ENCODE assay signal across 10 cellular contexts in genomic region chr10:74039561-74040145, GRCh38. TPM values are rescaled to one million over a fixed set of nuclear protein-coding genes. Genes with fewer than 3 reads are reported as not detected.
DNase-seq lines count a peak whose midpoint lies in the region; TF ChIP-seq lines count a peak whose summit lies in the region.
"Had no signal": no experiment of that assay in that cellular context is flagged by ENCODE, and none has a peak within 500 bp of the region (broad histone marks: within the 10 kb centered on the region; RNA-seq: fewer than 3 reads in every experiment).

No MANE protein-coding gene starts in this region.

- no peak overlapping the region for H4K91ac ChIP-seq in trophoblast cell (ENCODE audit: low read depth, low read length)

- H2AK5ac ChIP-seq in trophoblast cell (ENCODE audit: low read length), result no peak overlapping the region

- H3K27me3 ChIP-seq in trophoblast cell (ENCODE audit: insufficient read depth, low read length) (no peaks in the 10 kb centered on the region), prostate gland (replicated peaks; ENCODE audit: insufficient read depth) (no peaks in the 10 kb centered on the region)

- H4K8ac ChIP-seq in trophoblast cell (ENCODE audit: low read depth, low read length), result peak overlapping the region; percentile 28

- no peaks in the 10 kb centered on the region for H3K4me1 ChIP-seq in trophoblast cell (ENCODE audit: control insufficient read depth in 1 of 2, insufficient read depth in 2 of 2, low read length in 2 of 2)
- H3K4me1 ChIP-seq in prostate gland (replicated peaks), result no peaks in the 10 kb centered on the region

- no peak overlapping the region for H3K14ac ChIP-seq in trophoblast cell (ENCODE audit: low read length)

- H3K4me3 ChIP-seq in fibroblast of mammary gland (ENCODE audit: control insufficient read depth, low read depth, low read length), result no peak overlapping the region
- H3K4me3 ChIP-seq in trophoblast cell (ENCODE audit: low read depth, low read length), result no peak overlapping the region
- H3K4me3 ChIP-seq in prostate gland, result no peak overlapping the region

- intact Hi-C loops in prostate gland (cut with DNase I), result no loop called here

- H3K36me3 ChIP-seq in trophoblast cell (ENCODE audit: control insufficient read depth in 1 of 2, insufficient read depth in 2 of 2, low read length in 2 of 2) (peaks cover 7 to 11% of the 10 kb centered on the region in 2 experiments), prostate gland (no peaks in the 10 kb centered on the region)

- no peak overlapping the region for H2BK12ac ChIP-seq in trophoblast cell (ENCODE audit: low read length)

- H3K4ac ChIP-seq in trophoblast cell (ENCODE audit: low read depth, low read length), result no peak overlapping the region

- H3K9me3 ChIP-seq in trophoblast cell (ENCODE audit: insufficient read depth, low read depth, low read length), result no peaks in the 10 kb centered on the region
- H3K9me3 ChIP-seq in prostate gland, result no peaks in the 10 kb centered on the region

- peak; percentile 58 for DNase-seq in CD1c-positive myeloid dendritic cell (ENCODE audit: extremely low spot score)
- peak; percentile 47 for DNase-seq in OCI-M1 (lab: John Stamatoyannopoulos, UW)
- peak; percentile 83 for DNase-seq in fibroblast of mammary gland (ENCODE audit: low read depth)
- DNase-seq in trophoblast cell, result no peak
- no peak for DNase-seq in 8988T
- DNase-seq in activated effector memory CD4-positive, alpha-beta T cell treated with anti-CD3 and anti-CD28 coated beads, Interleukin-2, amount 50 U/mL, for 16 hours, result no peak
- no peak for DNase-seq in prostate gland (ENCODE audit: low spot score)
- no peak for DNase-seq in NCI-H1694 treated with DMSO at 0.1 percent for 48 hours (lab: John Stamatoyannopoulos, UW)
- DNase-seq: NCI-H510A; stimulated activated CD4-positive, alpha-beta T cell treated with anti-CD3 and anti-CD28 coated beads, Interleukin-2, amount 100 ng/mL, for 48 hours had no signal

- TF ChIP-seq POLR2A in prostate gland (IDR thresholded peaks at IDR 0.05), result no peak

- no peak overlapping the region for H2AFZ ChIP-seq in trophoblast cell (ENCODE audit: insufficient read depth, low read length, poor library complexity)

- H3K27ac ChIP-seq in trophoblast cell (ENCODE audit: low read depth, low read length) (no peak overlapping the region), prostate gland (no peak overlapping the region)

- no peak overlapping the region for H2BK5ac ChIP-seq in trophoblast cell (ENCODE audit: low read depth, low read length, poor library complexity)

- H3K4me2 ChIP-seq in trophoblast cell (ENCODE audit: low read length), result no peak overlapping the region

- peak overlapping the region; percentile 43 for H4K12ac ChIP-seq in trophoblast cell (ENCODE audit: low read depth, low read length)

- peaks cover 2% of the 10 kb centered on the region for H3K79me2 ChIP-seq in trophoblast cell (ENCODE audit: control insufficient read depth, insufficient read depth, low read length, poor library complexity)

- H3K18ac ChIP-seq in trophoblast cell (ENCODE audit: low read length), result no peak overlapping the region

- TF ChIP-seq CTCF in fibroblast of mammary gland (conservative IDR thresholded peaks at IDR 0.05; ENCODE audit: control insufficient read depth, insufficient read depth, low read depth, low read length) (no peak), prostate gland (IDR thresholded peaks at IDR 0.05) (no peak)

- WGBS in trophoblast cell (ENCODE audit: extremely low coverage, insufficient coverage, insufficient read length), result no CpG with 5 or more reads among the region's 5 CpGs
- WGBS in prostate gland, result 52% methylated on average over 5 of the region's 5 CpGs

- H3K23ac ChIP-seq in trophoblast cell (ENCODE audit: low read length), result no peak overlapping the region

- no peaks in the 10 kb centered on the region for H3K79me1 ChIP-seq in trophoblast cell (ENCODE audit: low read length)

- H3K9ac ChIP-seq in trophoblast cell (ENCODE audit: low read length), result no peak overlapping the region

- H2BK120ac ChIP-seq in trophoblast cell (ENCODE audit: insufficient read depth, low read length, poor library complexity), result no peak overlapping the region

RNA-seq across cellular contexts. Expression of gene VCL, which starts 41.7 kb away (rescaled TPM):
- polyA plus RNA-seq in trophoblast cell (2013), result 100 and 103 TPM in 2 replicates
- 100 to 1,000 TPM in 1 of 2 donors, 10 to 100 TPM in 1; 97.2 to 285 TPM for total RNA-seq in prostate gland

Comparison
In these comparisons a context has a peak if more than half of its experiments do, and no peak if none do; other contexts are left out.
1. DNase-seq: peak in CD1c-positive myeloid dendritic cell (single experiment), OCI-M1 (single experiment) and fibroblast of mammary gland (single experiment); none in trophoblast cell (0 of 2), 8988T (single experiment), activated effector memory CD4-positive, alpha-beta T cell treated with anti-CD3 and anti-CD28 coated beads, Interleukin-2, amount 50 U/mL, for 16 hours (single experiment), prostate gland (single experiment) and NCI-H1694 treated with DMSO at 0.1 percent for 48 hours (single experiment).